In genomic region chr3:121529308-121529707, GRCh38 we compare ENCODE assay signal across 11 cellular contexts. TPM values are rescaled to one million over a fixed set of nuclear protein-coding genes. Genes with fewer than 3 reads are reported as not detected.
A peak's percentile ranks its signal among the peaks of the same experiment; 100 is the strongest.
DNase-seq lines count a peak whose midpoint lies in the region; ATAC-seq and TF ChIP-seq lines count a peak whose summit lies in the region.
"Had no signal": no experiment of that assay in that cellular context is flagged by ENCODE, and none has a peak within 500 bp of the region (broad histone marks: within the 10 kb centered on the region; RNA-seq: fewer than 3 reads in every experiment).

No MANE protein-coding gene starts in this region.

- no peaks in the 10 kb centered on the region for H3K36me3 ChIP-seq in suprapubic skin

- no peak for TF ChIP-seq EP300 in suprapubic skin (IDR thresholded peaks at IDR 0.05)

- no peak for TF ChIP-seq POLR2A in suprapubic skin (IDR thresholded peaks at IDR 0.05)

- DNase-seq in EH (ENCODE audit: low read depth) (peak; percentile 11), cerebellar cortex (ENCODE audit: low spot score) (peak; percentile 41), myocyte (ENCODE audit: low read depth) (peak; percentile 21), NCI-H1105 (lab: John Stamatoyannopoulos, UW) (no peak), cerebellar nuclear complex (lab: John Stamatoyannopoulos, UW) (no peak), suprapubic skin (ENCODE audit: low spot score in 2 of 2) (no peak)
- DNase-seq: NK-92 treated with Interleukin-12 subunit alpha and Interleukin-12 subunit beta, amount 100 ng/mL, for 24 hours; stimulated activated naive CD4-positive, alpha-beta T cell had no signal

- ATAC-seq in HG03432 (IDR thresholded peaks at IDR 0.05; ENCODE audit: unreplicated experiment), result no peak

- no peaks in the 10 kb centered on the region for H3K4me1 ChIP-seq in suprapubic skin

- TF ChIP-seq CTCF in LNCAP (IDR thresholded peaks at IDR 0.05), result peak; percentile 47; the same call in 1 of the 2 replicates
- TF ChIP-seq CTCF in suprapubic skin (IDR thresholded peaks at IDR 0.05), result no peak

- no peaks in the 10 kb centered on the region for H3K27me3 ChIP-seq in suprapubic skin

- 81% methylated on average over 3 of the region's 3 CpGs for WGBS in suprapubic skin

- no peak overlapping the region for H3K4me3 ChIP-seq in suprapubic skin
- H3K4me3 ChIP-seq: skin epidermis had no signal

- H3K9me3 ChIP-seq in suprapubic skin, result no peaks in the 10 kb centered on the region

- H3K27ac ChIP-seq in suprapubic skin, result no peak overlapping the region
- H3K27ac ChIP-seq: skin epidermis had no signal

RNA-seq across cellular contexts. Expression of gene POLQ, which starts 16.5 kb away (rescaled TPM):
- total RNA-seq in myocyte (0.16 and 1.2 TPM in 2 replicates), suprapubic skin (1 to 10 TPM in 1 of 4 donors, under 1 TPM in 3; 0.76 to 2.4 (median 0.84) TPM)
- polyA plus RNA-seq in myocyte (2012), result 0.04 TPM

RNA-seq across cellular contexts. Expression of gene ARGFX, which starts 38.4 kb away (rescaled TPM):
- not detected in 2 replicates for total RNA-seq in myocyte
- polyA plus RNA-seq in myocyte (2012), result not detected
- total RNA-seq in suprapubic skin, result not detected

Comparison
In these comparisons a context has a peak if more than half of its experiments do, and no peak if none do; other contexts are left out.
1. DNase-seq: peak in EH (single experiment), cerebellar cortex (single experiment) and myocyte (single experiment); none in NCI-H1105 (single experiment), cerebellar nuclear complex (0 of 2) and suprapubic skin (0 of 2).